ENCODE assay signal across 20 cellular contexts in the genomic region with DNA sequence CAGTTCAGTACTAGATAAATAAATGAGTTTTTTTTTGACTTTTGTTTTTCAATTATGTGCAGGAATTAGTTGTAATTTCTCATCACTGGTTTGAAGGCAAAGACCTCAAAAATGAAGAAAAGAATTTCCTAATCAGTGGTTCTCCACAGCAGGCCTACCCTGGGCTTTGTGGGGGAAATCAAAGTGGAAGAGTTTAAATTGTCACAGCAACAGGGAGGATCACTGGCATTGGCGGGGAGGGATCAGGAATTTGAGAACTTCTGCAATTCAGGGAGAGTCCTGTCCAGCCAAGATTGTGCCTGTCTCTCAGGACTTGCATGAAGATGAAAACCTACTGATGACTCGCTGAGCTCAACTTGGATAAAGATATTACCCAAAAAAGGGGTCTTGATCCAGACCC.
"Had no signal": no experiment of that assay in that cellular context is flagged by ENCODE, and none has a peak within 500 bp of the region (broad histone marks: within the 10 kb centered on the region; RNA-seq: fewer than 3 reads in every experiment).

No MANE protein-coding gene starts in this region.

- H3K36me3 Mint-ChIP-seq: activated naive CD8-positive, alpha-beta T cell treated with anti-CD3 and anti-CD28 coated beads, Interleukin-2, amount 10 ng/mL, durations not matched to agents 7 days and 5 days; natural killer cell; type B pancreatic cell had no signal

- H3K4me1 ChIP-seq: prostate gland had no signal

- H3K9me3 ChIP-seq: prostate gland had no signal

- H3K4me3 ChIP-seq: cardiac muscle cell, prostate gland, smooth muscle cell had no signal

- H3K4me2 ChIP-seq: smooth muscle cell had no signal

- H3K27ac Mint-ChIP-seq: activated CD4-positive, alpha-beta T cell treated with anti-CD3 and anti-CD28 coated beads, Interleukin-2, amount 10 ng/mL, durations not matched to agents 7 days and 5 days; activated naive CD8-positive, alpha-beta T cell treated with anti-CD3 and anti-CD28 coated beads, Interleukin-2, amount 10 ng/mL, durations not matched to agents 7 days and 5 days; natural killer cell; type B pancreatic cell had no signal

- H3K36me3 ChIP-seq: cardiac muscle cell, prostate gland had no signal

- H3K27ac ChIP-seq: cardiac muscle cell, prostate gland had no signal

- H3K4me1 Mint-ChIP-seq: activated CD4-positive, alpha-beta T cell treated with anti-CD3 and anti-CD28 coated beads, Interleukin-2, amount 10 ng/mL, durations not matched to agents 7 days and 5 days; activated naive CD8-positive, alpha-beta T cell treated with anti-CD3 and anti-CD28 coated beads, Interleukin-2, amount 10 ng/mL, durations not matched to agents 7 days and 5 days had no signal

- H3K27me3 Mint-ChIP-seq: activated CD4-positive, alpha-beta T cell treated with anti-CD3 and anti-CD28 coated beads, Interleukin-2, amount 10 ng/mL, durations not matched to agents 7 days and 5 days; activated naive CD8-positive, alpha-beta T cell treated with anti-CD3 and anti-CD28 coated beads, Interleukin-2, amount 10 ng/mL, durations not matched to agents 7 days and 5 days; type B pancreatic cell had no signal

- DNase-seq: activated CD4-positive, alpha-beta T cell treated with anti-CD3 and anti-CD28 coated beads, Interleukin-2, amount 10 ng/mL, durations not matched to agents 7 days and 5 days; activated CD4-positive, CD25-positive, alpha-beta regulatory T cell; activated CD8-positive, alpha-beta memory T cell treated with anti-CD3 and anti-CD28 coated beads for 24 hours; activated naive CD4-positive, alpha-beta T cell; activated naive CD8-positive, alpha-beta T cell treated with anti-CD3 and anti-CD28 coated beads, Interleukin-2, amount 10 ng/mL, durations not matched to agents 7 days and 5 days; aorta; foreskin fibroblast; glutamatergic neuron; hypothalamus; mesenchymal stem cell; natural killer cell; right cardiac atrium; stimulated activated CD4-positive, alpha-beta T cell treated with anti-CD3 and anti-CD28 coated beads, Interleukin-4, amount 100 ng/mL, for 4 hours; stimulated activated CD8-positive, alpha-beta memory T cell treated with anti-CD3 and anti-CD28 coated beads, Interleukin-4, amount 100 ng/mL, for 48 hours; stimulated activated naive CD4-positive, alpha-beta T cell treated with Interleukin-2 at 50 U/mL for 16 hours; SW 1271 had no signal

- H3K4me3 Mint-ChIP-seq: activated CD4-positive, alpha-beta T cell treated with anti-CD3 and anti-CD28 coated beads, Interleukin-2, amount 10 ng/mL, durations not matched to agents 7 days and 5 days; activated naive CD8-positive, alpha-beta T cell treated with anti-CD3 and anti-CD28 coated beads, Interleukin-2, amount 10 ng/mL, durations not matched to agents 7 days and 5 days; natural killer cell; type B pancreatic cell had no signal

- H3K9me3 Mint-ChIP-seq: activated naive CD8-positive, alpha-beta T cell treated with anti-CD3 and anti-CD28 coated beads, Interleukin-2, amount 10 ng/mL, durations not matched to agents 7 days and 5 days; natural killer cell; type B pancreatic cell had no signal

- H3K27me3 ChIP-seq: cardiac muscle cell had no signal
